Comparison of ENCODE assay signal across 15 cellular contexts in genomic region chr12:48123169-48123568, GRCh38. TPM values are rescaled to one million over a fixed set of nuclear protein-coding genes. Genes with fewer than 3 reads are reported as not detected.
DNase-seq lines count a peak whose midpoint lies in the region; ATAC-seq and TF ChIP-seq lines count a peak whose summit lies in the region.
"Had no signal": no experiment of that assay in that cellular context is flagged by ENCODE, and none has a peak within 500 bp of the region (broad histone marks: within the 10 kb centered on the region; RNA-seq: fewer than 3 reads in every experiment).

No MANE protein-coding gene starts in this region.

- H3K4me3 Mint-ChIP-seq in progenitor cell of endocrine pancreas (ENCODE audit: low read depth), result peak overlapping the region; percentile 47
- H3K4me3 Mint-ChIP-seq: B cell; CD8-positive, alpha-beta T cell; H9 had no signal

- TF ChIP-seq CTCF in heart right ventricle (IDR thresholded peaks at IDR 0.05), result no peak
- TF ChIP-seq CTCF in liver (IDR thresholded peaks at IDR 0.05; ENCODE audit: low read depth, low read length, missing input control), result no peak
- TF ChIP-seq CTCF in progenitor cell of endocrine pancreas (IDR thresholded peaks at IDR 0.05; ENCODE audit: unreplicated experiment), result no peak
- TF ChIP-seq CTCF in suprapubic skin (IDR thresholded peaks at IDR 0.05), result no peak

- peak overlapping the region; percentile 3 to 77 (median 38) for H3K4me3 ChIP-seq in heart right ventricle
- H3K4me3 ChIP-seq in liver (ENCODE audit: low read depth in 1 of 3, low read length in 3 of 3), result no peak overlapping the region
- H3K4me3 ChIP-seq in suprapubic skin, result no peak overlapping the region
- H3K4me3 ChIP-seq: BLaER1 treated with 17β-estradiol and CSF1 and Interleukin-3, amounts not matched to agents 10 nM and 100 nM had no signal

- peak overlapping the region; percentile 51 for H3K27ac Mint-ChIP-seq in progenitor cell of endocrine pancreas
- H3K27ac Mint-ChIP-seq: B cell; CD8-positive, alpha-beta T cell; H9 had no signal

- no peaks in the 10 kb centered on the region for H3K9me3 Mint-ChIP-seq in progenitor cell of endocrine pancreas (ENCODE audit: low read depth)
- H3K9me3 Mint-ChIP-seq: CD8-positive, alpha-beta T cell; H9 had no signal

- H3K9ac ChIP-seq in liver (ENCODE audit: low read depth in 1 of 2, low read length in 2 of 2), result no peak overlapping the region
- H3K9ac ChIP-seq: BLaER1 treated with 17β-estradiol and CSF1 and Interleukin-3, amounts not matched to agents 10 nM and 100 nM had no signal

- peaks cover 14% of the 10 kb centered on the region for H3K36me3 Mint-ChIP-seq in progenitor cell of endocrine pancreas (ENCODE audit: insufficient read depth)

- no peaks in the 10 kb centered on the region for H3K27me3 Mint-ChIP-seq in progenitor cell of endocrine pancreas
- H3K27me3 Mint-ChIP-seq: B cell had no signal

- no peak for DNase-seq in heart right ventricle
- DNase-seq in left ventricle myocardium superior, result no peak
- no peak for DNase-seq in progenitor cell of endocrine pancreas (ENCODE audit: low spot score, unreplicated experiment)
- DNase-seq in activated CD8-positive, alpha-beta memory T cell treated with anti-CD3 and anti-CD28 coated beads, Interleukin-2, amount 50 U/mL, for 48 hours, result no peak
- DNase-seq in suprapubic skin (ENCODE audit: low spot score in 2 of 2), result no peak
- DNase-seq: 8988T; Calu3; CD8-positive, alpha-beta T cell; DMS79 treated with DMSO at 0.1 percent for 48 hours; GF-D8; H9 had no signal

- ATAC-seq in heart right ventricle, result no peak
- ATAC-seq in left ventricle myocardium superior, result no peak
- no peak for ATAC-seq in HG03439 (IDR thresholded peaks at IDR 0.05; ENCODE audit: unreplicated experiment)
- ATAC-seq: CD8-positive, alpha-beta T cell had no signal

- TF ChIP-seq RAD21 in liver (IDR thresholded peaks at IDR 0.05), result peak in 1 of 2 donors; percentile 15

- peaks cover 46% of the 10 kb centered on the region for H3K4me1 Mint-ChIP-seq in progenitor cell of endocrine pancreas (ENCODE audit: low read depth)

- H3K36me3 ChIP-seq in heart right ventricle, result peaks cover 0 to 58% (median 9%) of the 10 kb centered on the region in 9 donors
- H3K36me3 ChIP-seq in liver (ENCODE audit: control insufficient read depth in 4 of 4, insufficient read depth in 3 of 4, low read depth in 1 of 4, low read length in 3 of 4), result no peaks in the 10 kb centered on the region
- peaks cover 17% of the 10 kb centered on the region for H3K36me3 ChIP-seq in suprapubic skin

- H3K27me3 ChIP-seq in heart right ventricle (no peaks in the 10 kb centered on the region), liver (ENCODE audit: control insufficient read depth in 4 of 4, insufficient read depth in 4 of 4, low read length in 3 of 4) (no peaks in the 10 kb centered on the region), suprapubic skin (no peaks in the 10 kb centered on the region)
- H3K27me3 ChIP-seq: BLaER1 treated with 17β-estradiol and CSF1 and Interleukin-3, amounts not matched to agents 10 nM and 100 nM had no signal

- WGBS in heart right ventricle, 2 donors, result 51 to 67% methylated on average over 4 of the region's 4 CpGs
- 43% methylated on average over 4 of the region's 4 CpGs for WGBS in liver
- 85% methylated on average over 4 of the region's 4 CpGs for WGBS in suprapubic skin

- no peaks in the 10 kb centered on the region for H3K9me3 ChIP-seq in heart right ventricle
- no peaks in the 10 kb centered on the region for H3K9me3 ChIP-seq in liver (ENCODE audit: control insufficient read depth in 4 of 4, low read length in 3 of 4)
- no peaks in the 10 kb centered on the region for H3K9me3 ChIP-seq in suprapubic skin
- H3K9me3 ChIP-seq: BLaER1 treated with 17β-estradiol and CSF1 and Interleukin-3, amounts not matched to agents 10 nM and 100 nM had no signal

- peak overlapping the region in 9 of 10 donors; percentile 4 to 86 (median 79) for H3K27ac ChIP-seq in heart right ventricle
- H3K27ac ChIP-seq in liver (ENCODE audit: low read depth in 1 of 2, low read length in 2 of 2), result no peak overlapping the region
- no peak overlapping the region for H3K27ac ChIP-seq in suprapubic skin
- H3K27ac ChIP-seq: BLaER1 treated with 17β-estradiol and CSF1 and Interleukin-3, amounts not matched to agents 10 nM and 100 nM had no signal

- TF ChIP-seq EP300 in suprapubic skin (IDR thresholded peaks at IDR 0.05), result no peak

- intact Hi-C loops in heart right ventricle (cut with DNase I), result loop anchor here in 2 of 10 donors (5.0 kb wide), 1 partner anchor 34 kb away; the partner anchor contains the start of gene ASB8 (in 2 of the 2)
- intact Hi-C loops in left ventricle myocardium superior (cut with micrococcal nuclease), result no loop called here

- TF ChIP-seq POLR2A in suprapubic skin (IDR thresholded peaks at IDR 0.05), result no peak

- peaks cover 0 to 67% (median 18%) of the 10 kb centered on the region in 9 donors for H3K4me1 ChIP-seq in heart right ventricle
- peaks cover 0 to 4% (median under 1%) of the 10 kb centered on the region in 4 donors for H3K4me1 ChIP-seq in liver (ENCODE audit: control insufficient read depth in 4 of 4, insufficient read depth in 4 of 4, low read length in 3 of 4)
- H3K4me1 ChIP-seq in suprapubic skin, result peaks cover 14% of the 10 kb centered on the region

TF ChIP-seq in liver, 16 proteins besides CTCF, POLR2A, EP300 and RAD21:
- peak in 1 of 2 donors; percentile 20 for TF ChIP-seq RXRA (IDR thresholded peaks at IDR 0.05)
- TF ChIP-seq TAF1 (conservative IDR thresholded peaks at IDR 0.05), result no peak
- peak in 1 of 2 donors; percentile 22 for TF ChIP-seq HNF4A (conservative IDR thresholded peaks at IDR 0.05)
- TF ChIP-seq, protein P1, sequence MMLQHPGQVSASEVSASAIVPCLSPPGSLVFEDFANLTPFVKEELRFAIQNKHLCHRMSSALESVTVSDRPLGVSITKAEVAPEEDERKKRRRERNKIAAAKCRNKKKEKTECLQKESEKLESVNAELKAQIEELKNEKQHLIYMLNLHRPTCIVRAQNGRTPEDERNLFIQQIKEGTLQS (IDR thresholded peaks at IDR 0.05), result peak; percentile 45
- peak; percentile 19 for TF ChIP-seq SP1 (IDR thresholded peaks at IDR 0.05)

RNA-seq across cellular contexts. Expression of gene PFKM, which starts 4.0 kb away (rescaled TPM):
- total RNA-seq in heart right ventricle (100 to 1,000 TPM; 508 to 948 (median 694) TPM), left ventricle myocardium superior (703 TPM), liver (10 to 100 TPM in 1 of 2 donors, 1 to 10 TPM in 1; 6.4 to 23.9 TPM), progenitor cell of endocrine pancreas (132 and 141 TPM in 2 replicates), suprapubic skin (10 to 100 TPM; 20.4 to 31.2 (median 27.7) TPM)
- polyA plus RNA-seq in heart right ventricle (100 to 1,000 TPM; 121 to 185 TPM), liver (1 to 10 TPM; 4.5 to 5.2 TPM)

RNA-seq across cellular contexts. Expression of gene SENP1, which starts 17.3 kb away (rescaled TPM):
- 10 to 100 TPM in 2 of 10 donors, 1 to 10 TPM in 8; 7.1 to 10.7 (median 8.7) TPM for total RNA-seq in heart right ventricle
- 1 to 10 TPM; 2.1 to 2.7 TPM for polyA plus RNA-seq in heart right ventricle
- total RNA-seq in left ventricle myocardium superior, result 7.6 TPM
- total RNA-seq in liver, result 10 to 100 TPM in 1 of 2 donors, 1 to 10 TPM in 1; 6.4 to 11.7 TPM
- polyA plus RNA-seq in liver, result 1 to 10 TPM; 1.4 to 2.1 TPM
- total RNA-seq in progenitor cell of endocrine pancreas, result 34.9 and 38.4 TPM in 2 replicates
- 10 to 100 TPM; 13.5 to 25.5 (median 20.0) TPM for total RNA-seq in suprapubic skin

RNA-seq across cellular contexts. Expression of gene ASB8, which starts 34.1 kb away (rescaled TPM):
- 100 to 1,000 TPM in 1 of 10 donors, 10 to 100 TPM in 9; 73.4 to 103 (median 85.8) TPM for total RNA-seq in heart right ventricle
- polyA plus RNA-seq in heart right ventricle, result 10 to 100 TPM; 24.9 to 28.5 TPM
- total RNA-seq in left ventricle myocardium superior, result 89.0 TPM
- 10 to 100 TPM; 17.0 to 17.7 TPM for total RNA-seq in liver
- 10 to 100 TPM; 18.6 to 23.5 TPM for polyA plus RNA-seq in liver
- 22.2 and 27.0 TPM in 2 replicates for total RNA-seq in progenitor cell of endocrine pancreas
- total RNA-seq in suprapubic skin, result 10 to 100 TPM; 19.8 to 49.4 (median 23.6) TPM

Comparison
In these comparisons a context has a peak if more than half of its experiments do, and no peak if none do; other contexts are left out.
1. H3K27ac ChIP-seq: peak in heart right ventricle (9 of 10); none in liver (0 of 2) and suprapubic skin (single experiment).
2. H3K4me3 ChIP-seq: peak in heart right ventricle (10 of 10); none in liver (0 of 3) and suprapubic skin (single experiment).